ENCODE assay signal across 13 cellular contexts in the genomic region with DNA sequence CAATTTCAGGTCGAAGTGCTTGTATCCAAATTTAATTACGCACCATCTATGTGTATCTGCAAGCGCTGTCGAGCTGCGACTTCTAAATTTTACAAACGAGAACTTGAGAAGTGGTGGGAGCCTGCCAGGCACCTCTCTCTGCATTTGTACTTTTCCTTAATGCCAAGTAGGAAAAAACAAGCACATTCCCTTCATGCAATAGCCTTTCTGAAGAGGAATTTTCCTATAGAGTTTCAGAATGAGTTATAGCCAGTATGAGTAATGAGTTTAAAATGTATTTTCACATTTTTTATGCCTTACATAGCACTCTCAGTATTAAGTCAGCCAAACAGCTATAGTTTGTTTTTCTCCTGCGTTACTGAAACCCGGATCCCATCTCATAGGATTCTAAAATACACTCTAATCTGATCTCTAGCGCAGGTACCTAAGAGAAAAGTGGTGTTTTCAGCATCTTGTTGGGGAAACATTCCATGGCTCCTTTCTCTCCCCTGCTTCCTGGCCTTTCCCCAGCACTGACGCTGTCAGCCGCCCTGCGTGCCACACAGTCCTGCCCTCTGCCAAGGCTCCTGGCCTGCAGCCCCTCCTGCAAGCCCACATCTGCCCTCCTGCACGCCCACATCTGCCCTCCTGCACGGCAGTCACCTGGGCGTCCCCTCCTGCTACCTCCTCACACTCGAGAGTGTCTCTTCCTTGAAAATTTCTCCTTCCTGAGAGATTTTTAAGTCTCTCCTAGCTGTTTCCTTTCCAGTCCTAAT.
DNase-seq lines count a peak whose midpoint lies in the region; TF ChIP-seq lines count a peak whose summit lies in the region.
"Had no signal": no experiment of that assay in that cellular context is flagged by ENCODE, and none has a peak within 500 bp of the region (broad histone marks: within the 10 kb centered on the region; RNA-seq: fewer than 3 reads in every experiment).

No MANE protein-coding gene starts in this region.

- H3K4me3 ChIP-seq in astrocyte of the spinal cord (ENCODE audit: low read depth, low read length): no peak overlapping the region
- H3K4me3 ChIP-seq: cardiac muscle cell, GM12878 had no signal

- TF ChIP-seq CTCF in astrocyte of the spinal cord (IDR thresholded peaks at IDR 0.05; ENCODE audit: low read depth, low read length): no peak

- peak; percentile 1 for DNase-seq in HK-2 (ENCODE audit: unreplicated experiment)
- peak; percentile 86 for DNase-seq in astrocyte of the spinal cord (ENCODE audit: low read depth, low spot score)
- peak; percentile 89 for DNase-seq in iris pigment epithelial cell (ENCODE audit: low read depth)
- DNase-seq in superior temporal gyrus (ENCODE audit: extremely low spot score): peak; percentile 72
- no peak for DNase-seq in stimulated activated CD4-positive, alpha-beta T cell treated with anti-CD3 and anti-CD28 coated beads, Interleukin-4, amount 100 ng/mL, for 24 hours
- no peak for DNase-seq in activated CD8-positive, alpha-beta memory T cell treated with anti-CD3 and anti-CD28 coated beads, Interleukin-2, amount 50 U/mL, for 4 hours
- no peak for DNase-seq in NCI-H524 (lab: John Stamatoyannopoulos, UW)
- no peak for DNase-seq in NCI-H2196 treated with DMSO at 0.1 percent for 48 hours (lab: John Stamatoyannopoulos, UW; ENCODE audit: unreplicated experiment)
- DNase-seq: midbrain, NCI-H1694, WERI-Rb-1 had no signal

- in situ Hi-C loops in astrocyte of the spinal cord (cut with HindIII; ENCODE audit: low sequenced_read_pairs): no loop called here

Comparison
In these comparisons a context has a peak if more than half of its experiments do, and no peak if none do; other contexts are left out.
1. DNase-seq: peak in HK-2 (single experiment), astrocyte of the spinal cord (single experiment), iris pigment epithelial cell (single experiment) and superior temporal gyrus (single experiment); none in stimulated activated CD4-positive, alpha-beta T cell treated with anti-CD3 and anti-CD28 coated beads, Interleukin-4, amount 100 ng/mL, for 24 hours (single experiment), activated CD8-positive, alpha-beta memory T cell treated with anti-CD3 and anti-CD28 coated beads, Interleukin-2, amount 50 U/mL, for 4 hours (single experiment), NCI-H524 (0 of 2) and NCI-H2196 treated with DMSO at 0.1 percent for 48 hours (single experiment).